ENCODE assay signal across 13 cellular contexts in genomic region chr4:186078977-186079697, GRCh38. TPM values are rescaled to one million over a fixed set of nuclear protein-coding genes. Genes with fewer than 3 reads are reported as not detected.
DNase-seq lines count a peak whose midpoint lies in the region; ATAC-seq and TF ChIP-seq lines count a peak whose summit lies in the region.
"Had no signal": no experiment of that assay in that cellular context is flagged by ENCODE, and none has a peak within 500 bp of the region (broad histone marks: within the 10 kb centered on the region; RNA-seq: fewer than 3 reads in every experiment).

No MANE protein-coding gene starts in this region.

- no peak for TF ChIP-seq CTCF in right atrium auricular region (IDR thresholded peaks at IDR 0.05)
- no peak for TF ChIP-seq CTCF in choroid plexus epithelial cell (conservative IDR thresholded peaks at IDR 0.05; ENCODE audit: low read depth, low read length)
- TF ChIP-seq CTCF in left lung (IDR thresholded peaks at IDR 0.05): no peak
- TF ChIP-seq CTCF in GM13976 (IDR thresholded peaks at IDR 0.05; ENCODE audit: borderline replicate concordance, control extremely low read depth, extremely low read depth, insufficient read depth, missing control alignments): no peak

- no peak for DNase-seq in left ventricle myocardium superior
- no peak for DNase-seq in right atrium auricular region (ENCODE audit: low spot score)
- peak; percentile 20 for DNase-seq in choroid plexus epithelial cell (ENCODE audit: low read depth)
- DNase-seq in left lung: no peak
- DNase-seq in foreskin melanocyte: no peak
- no peak for DNase-seq in KBM-7
- no peak for DNase-seq in GM13976 (ENCODE audit: low spot score)
- DNase-seq: activated CD8-positive, alpha-beta memory T cell treated with anti-CD3 and anti-CD28 coated beads for 24 hours; anterior cingulate cortex; CD8-positive, alpha-beta T cell; EL; NCI-H1694 treated with DMSO at 0.1 percent for 48 hours had no signal

- H3K27me3 ChIP-seq in right atrium auricular region: no peaks in the 10 kb centered on the region
- no peaks in the 10 kb centered on the region for H3K27me3 ChIP-seq in left lung

- intact Hi-C loops in left ventricle myocardium superior (cut with micrococcal nuclease) (no loop called here), left lung (cut with DNase I) (no loop called here)

- no peaks in the 10 kb centered on the region for H3K4me1 ChIP-seq in right atrium auricular region
- H3K4me1 ChIP-seq in left lung: peaks cover 0 to 6% of the 10 kb centered on the region in 2 donors

- no peak overlapping the region for H3K27ac ChIP-seq in right atrium auricular region
- no peak overlapping the region for H3K27ac ChIP-seq in left lung

- H3K9me3 ChIP-seq in right atrium auricular region: no peaks in the 10 kb centered on the region
- H3K9me3 ChIP-seq in left lung: no peaks in the 10 kb centered on the region

- ATAC-seq in left ventricle myocardium superior (peak; percentile 31), left lung (peak; percentile 34), GM21515 (IDR thresholded peaks at IDR 0.05; ENCODE audit: unreplicated experiment) (no peak)
- ATAC-seq: CD8-positive, alpha-beta T cell had no signal

- H3K36me3 ChIP-seq in right atrium auricular region (no peaks in the 10 kb centered on the region), left lung (no peaks in the 10 kb centered on the region)

- H3K4me3 ChIP-seq in right atrium auricular region (no peak overlapping the region), choroid plexus epithelial cell (ENCODE audit: low read depth, low read length) (no peak overlapping the region), left lung (no peak overlapping the region)

- in situ Hi-C loops in KBM-7 (cut with MboI; ENCODE audit: low pct_unique_long_range_greater_than_20kb, low sequenced_read_pairs): no loop called here
- in situ Hi-C loops in GM13976 (cut with MboI; ENCODE audit: low sequenced_read_pairs, unreplicated experiment): no loop called here

RNA-seq across cellular contexts. Expression of gene TLR3, which starts 10.2 kb away (rescaled TPM):
- total RNA-seq in left ventricle myocardium superior (6.3 TPM), right atrium auricular region (1 to 10 TPM; 3.0 to 3.5 TPM), left lung (10 to 100 TPM; 24.6 to 44.2 TPM)

RNA-seq across cellular contexts. Expression of gene FAM149A, which starts 25.4 kb away (rescaled TPM):
- total RNA-seq in left ventricle myocardium superior (12.8 TPM), right atrium auricular region (1 to 10 TPM; 6.7 to 6.8 TPM), left lung (10 to 100 TPM; 10.1 to 14.8 TPM)
